In the genomic region with DNA sequence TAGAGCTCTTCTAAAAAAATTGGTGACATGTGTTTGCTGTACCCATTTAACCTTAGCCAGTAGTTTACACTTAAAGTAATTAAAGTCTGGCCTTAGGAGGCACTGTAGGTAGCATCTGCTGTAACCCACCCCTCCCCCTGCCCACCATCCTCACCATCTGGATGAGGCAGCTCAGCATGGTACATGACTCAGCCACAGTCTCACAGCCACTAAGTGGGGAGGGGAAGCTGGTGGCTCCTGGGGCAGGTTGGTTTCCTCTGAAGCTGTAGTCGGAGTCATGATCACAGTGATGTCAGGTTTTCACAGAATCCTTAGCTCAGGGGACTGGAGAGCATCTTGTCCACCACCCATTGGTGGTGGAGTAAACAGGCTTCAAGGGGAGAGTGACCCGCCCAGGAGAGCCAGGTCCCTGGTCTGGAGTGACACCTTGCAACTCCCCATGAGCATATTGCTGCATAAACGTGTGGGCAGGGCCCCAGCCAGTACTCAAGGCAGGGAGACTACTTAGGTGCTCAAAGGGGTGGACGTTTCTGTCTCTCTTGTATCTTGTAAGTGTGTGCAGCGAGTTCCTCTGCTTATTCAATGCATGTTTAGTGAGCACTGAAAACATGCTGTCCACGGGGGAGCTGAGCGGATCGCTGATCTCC, we compare ENCODE assay signal across 9 cellular contexts.
A peak's percentile ranks its signal among the peaks of the same experiment; 100 is the strongest.
DNase-seq lines count a peak whose midpoint lies in the region; ATAC-seq and TF ChIP-seq lines count a peak whose summit lies in the region.
"Had no signal": no experiment of that assay in that cellular context is flagged by ENCODE, and none has a peak within 500 bp of the region (broad histone marks: within the 10 kb centered on the region; RNA-seq: fewer than 3 reads in every experiment).

No MANE protein-coding gene starts in this region.

- peak; percentile 28 for DNase-seq in MCF 10A (ENCODE audit: unreplicated experiment)
- DNase-seq in breast epithelium (ENCODE audit: low spot score in 2 of 2), result no peak
- peak; percentile 47 for DNase-seq in activated T-cell treated with anti-CD3 and anti-CD28 coated beads for 48 hours (ENCODE audit: low read depth)
- no peak for DNase-seq in memory B cell (ENCODE audit: low spot score in 2 of 2)
- DNase-seq in stimulated activated naive CD8-positive, alpha-beta T cell treated with anti-CD3 and anti-CD28 coated beads, Interleukin-15, Interleukin-2, amounts not matched to agents 100 U/mL and 50 U/mL, for 24 hours, result peak; percentile 62
- no peak for DNase-seq in gastrocnemius medialis
- no peak for DNase-seq in medulla oblongata (ENCODE audit: extremely low spot score)

- TF ChIP-seq POLR2A in breast epithelium (IDR thresholded peaks at IDR 0.05) (no peak), gastrocnemius medialis (IDR thresholded peaks at IDR 0.05) (no peak)

- H3K4me3 ChIP-seq in breast epithelium, result no peak overlapping the region
- no peak overlapping the region for H3K4me3 ChIP-seq in gastrocnemius medialis
- H3K4me3 ChIP-seq: esophagus muscularis mucosa had no signal

- H3K27ac ChIP-seq in breast epithelium (no peak overlapping the region), gastrocnemius medialis (peak overlapping the region in 1 of 4 donors; percentile 55)
- H3K27ac ChIP-seq: esophagus muscularis mucosa had no signal

- H3K4me1 ChIP-seq in breast epithelium (no peaks in the 10 kb centered on the region), gastrocnemius medialis (no peaks in the 10 kb centered on the region)

- no TSS peak for BruUV-seq in MCF 10A (replicated peaks; lab: Mats Ljungman, UMichigan)

- no peaks in the 10 kb centered on the region for H3K27me3 ChIP-seq in breast epithelium
- H3K27me3 ChIP-seq in gastrocnemius medialis, result no peaks in the 10 kb centered on the region
- H3K27me3 ChIP-seq: esophagus muscularis mucosa had no signal

- H3K9me3 Mint-ChIP-seq in MCF 10A (ENCODE audit: unreplicated experiment), result no peaks in the 10 kb centered on the region
- H3K9me3 Mint-ChIP-seq in memory B cell, result no peaks in the 10 kb centered on the region

- H3K4me1 Mint-ChIP-seq in MCF 10A (ENCODE audit: insufficient read depth, unreplicated experiment) (peaks cover 4% of the 10 kb centered on the region), memory B cell (peaks cover 11% of the 10 kb centered on the region)

- intact Hi-C loops in MCF 10A (cut with micrococcal nuclease), result no loop called here
- intact Hi-C loops in breast epithelium (cut with DNase I; ENCODE audit: low total_unique reads), result no loop called here
- intact Hi-C loops in gastrocnemius medialis (cut with DNase I; ENCODE audit: low total_unique reads), result no loop called here

- no peak overlapping the region for H3K4me3 Mint-ChIP-seq in MCF 10A (ENCODE audit: unreplicated experiment)
- H3K4me3 Mint-ChIP-seq in memory B cell, result no peak overlapping the region

- H3K9me3 ChIP-seq in breast epithelium (no peaks in the 10 kb centered on the region), gastrocnemius medialis (no peaks in the 10 kb centered on the region)
- H3K9me3 ChIP-seq: esophagus muscularis mucosa had no signal

- in situ Hi-C loops in gastrocnemius medialis (cut with MboI; ENCODE audit: low sequenced_read_pairs in 4 of 4), result no loop called here

- H3K36me3 Mint-ChIP-seq in MCF 10A (ENCODE audit: insufficient read depth, unreplicated experiment) (no peaks in the 10 kb centered on the region), memory B cell (peaks cover 24% of the 10 kb centered on the region)

- ATAC-seq in memory B cell (ENCODE audit: low read depth) (no peak), HG02759 (IDR thresholded peaks at IDR 0.05; ENCODE audit: unreplicated experiment) (no peak), gastrocnemius medialis (no peak)
- peak; percentile 93 for ATAC-seq in stimulated activated naive CD8-positive, alpha-beta T cell treated with anti-CD3 and anti-CD28 coated beads, Interleukin-15, Interleukin-2, amounts not matched to agents 100 U/mL and 50 U/mL, for 24 hours

- POLR2A ChIA-PET in MCF 10A (lab: Yijun Ruan, JAX), result no interaction called here

- TF ChIP-seq CTCF in MCF 10A (IDR thresholded peaks at IDR 0.05; ENCODE audit: unreplicated experiment), result no peak
- no peak for TF ChIP-seq CTCF in breast epithelium (IDR thresholded peaks at IDR 0.05)
- TF ChIP-seq CTCF in gastrocnemius medialis (IDR thresholded peaks at IDR 0.05 in 4 of 5, conservative IDR thresholded peaks at IDR 0.05 in 1 of 5), result no peak

- H3K36me3 ChIP-seq in breast epithelium (no peaks in the 10 kb centered on the region), gastrocnemius medialis (no peaks in the 10 kb centered on the region)

- no peak overlapping the region for H3K27ac Mint-ChIP-seq in MCF 10A (ENCODE audit: low read depth, unreplicated experiment)
- peak overlapping the region; percentile 28 for H3K27ac Mint-ChIP-seq in memory B cell

- H3K27me3 Mint-ChIP-seq in MCF 10A (ENCODE audit: insufficient read depth, unreplicated experiment), result no peaks in the 10 kb centered on the region
- H3K27me3 Mint-ChIP-seq in memory B cell, result no peaks in the 10 kb centered on the region

- CTCF ChIA-PET in MCF 10A (lab: Yijun Ruan, JAX), result interaction anchor here (0.6 to 1.1 kb wide), 3 partner anchors 10 to 134 kb away, joined by 3 read pairs; no protein-coding TSS in a partner anchor

Comparison
In these comparisons a context has a peak if more than half of its experiments do, and no peak if none do; other contexts are left out.
1. DNase-seq: peak in MCF 10A (single experiment), activated T-cell treated with anti-CD3 and anti-CD28 coated beads for 48 hours (single experiment) and stimulated activated naive CD8-positive, alpha-beta T cell treated with anti-CD3 and anti-CD28 coated beads, Interleukin-15, Interleukin-2, amounts not matched to agents 100 U/mL and 50 U/mL, for 24 hours (single experiment); none in breast epithelium (0 of 2), memory B cell (0 of 2), gastrocnemius medialis (0 of 2) and medulla oblongata (single experiment).